ENCODE assay signal across 11 cellular contexts in the genomic region with DNA sequence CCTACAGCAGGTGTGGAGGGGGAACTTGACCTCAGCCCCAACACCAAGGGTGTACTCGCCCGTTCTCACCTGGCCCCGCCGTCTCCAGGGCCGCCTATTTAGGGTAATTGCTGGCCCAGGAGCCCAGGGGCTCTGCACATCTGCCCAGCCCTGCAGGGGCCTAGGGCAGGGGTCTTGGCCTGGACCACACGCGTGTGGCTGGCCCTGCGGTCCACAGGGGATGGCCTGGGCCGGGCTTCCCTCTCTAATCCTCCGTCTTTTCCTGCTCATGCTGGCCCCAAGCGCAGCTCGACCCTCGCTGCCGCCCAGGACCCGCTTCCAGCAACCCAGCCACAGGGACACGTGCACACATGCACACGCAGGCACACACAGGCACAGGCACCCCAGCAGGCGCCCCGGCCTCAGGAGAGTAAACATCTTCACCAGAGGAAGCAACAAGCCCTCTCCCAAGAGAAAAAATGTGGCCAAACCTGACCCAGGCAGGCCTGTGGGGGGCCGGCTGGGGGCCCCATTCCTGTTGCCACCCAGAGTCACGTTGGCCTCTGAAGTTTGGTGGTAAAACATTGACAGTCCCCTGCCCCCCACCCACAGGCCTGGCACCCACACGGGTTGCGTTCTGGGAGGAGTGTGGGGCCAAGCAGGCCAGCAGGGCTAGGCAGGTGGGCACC. TPM values are rescaled to one million over a fixed set of nuclear protein-coding genes. Genes with fewer than 3 reads are reported as not detected.
DNase-seq lines count a peak whose midpoint lies in the region; ATAC-seq and TF ChIP-seq lines count a peak whose summit lies in the region.
"Had no signal": no experiment of that assay in that cellular context is flagged by ENCODE, and none has a peak within 500 bp of the region (broad histone marks: within the 10 kb centered on the region; RNA-seq: fewer than 3 reads in every experiment).

No MANE protein-coding gene starts in this region.

- H3K27me3 ChIP-seq in OCI-LY1 (ENCODE audit: insufficient read depth, low read length) (no peaks in the 10 kb centered on the region), esophagus squamous epithelium (peaks cover 0 to 80% (median 0%) of the 10 kb centered on the region in 4 donors)
- H3K27me3 ChIP-seq: right lobe of liver had no signal

- H3K9me2 ChIP-seq in OCI-LY1 (ENCODE audit: low read depth, low read length) = no peaks in the 10 kb centered on the region

- peaks cover 4% of the 10 kb centered on the region for H3K4me1 ChIP-seq in OCI-LY1 (ENCODE audit: insufficient read depth, low read length, severe bottlenecking)
- H3K4me1 ChIP-seq in esophagus squamous epithelium = peaks cover 65 to 90% (median 78%) of the 10 kb centered on the region in 3 donors

- H3F3A ChIP-seq in OCI-LY1 (ENCODE audit: insufficient read depth, low read length) = no peaks in the 10 kb centered on the region

- H3K36me3 Mint-ChIP-seq in osteocyte (ENCODE audit: unreplicated experiment) = no peaks in the 10 kb centered on the region

- WGBS in esophagus squamous epithelium, 2 donors = 43 to 44% methylated on average over 6 to 14 of the region's 23 CpGs

- H3K79me2 ChIP-seq in OCI-LY1 (ENCODE audit: insufficient read depth, low read length) = no peaks in the 10 kb centered on the region

- intact Hi-C loops in esophagus squamous epithelium (cut with DNase I) = no loop called here

- TF ChIP-seq CTCF in OCI-LY1 (IDR thresholded peaks at IDR 0.05; ENCODE audit: low read length) (no peak), esophagus squamous epithelium (IDR thresholded peaks at IDR 0.05) (no peak), osteocyte (IDR thresholded peaks at IDR 0.05) (no peak)

- H3K9me3 ChIP-seq in OCI-LY1 (ENCODE audit: low read length) = no peaks in the 10 kb centered on the region
- H3K9me3 ChIP-seq in esophagus squamous epithelium = no peaks in the 10 kb centered on the region
- H3K9me3 ChIP-seq: right lobe of liver had no signal

- H2AFZ ChIP-seq in OCI-LY1 (ENCODE audit: low read length) = no peak overlapping the region

- TF ChIP-seq POLR2A in esophagus squamous epithelium (IDR thresholded peaks at IDR 0.05) = no peak

- peak overlapping the region; percentile 36; the same call in 1 of the 2 replicates for H3K4me2 ChIP-seq in OCI-LY1 (ENCODE audit: low read length)

- no peak overlapping the region for H3K27ac ChIP-seq in OCI-LY1 (ENCODE audit: low read depth, low read length, poor library complexity, severe bottlenecking)
- peak overlapping the region; percentile 35 to 76 (median 62) for H3K27ac ChIP-seq in esophagus squamous epithelium
- H3K27ac ChIP-seq: right lobe of liver had no signal

- H3K27ac Mint-ChIP-seq in osteocyte (ENCODE audit: unreplicated experiment) = no peak overlapping the region

- no peaks in the 10 kb centered on the region for H3K36me3 ChIP-seq in OCI-LY1 (ENCODE audit: insufficient read depth, low read length)
- no peaks in the 10 kb centered on the region for H3K36me3 ChIP-seq in esophagus squamous epithelium
- H3K36me3 ChIP-seq: right lobe of liver had no signal

- H3K4me3 Mint-ChIP-seq in osteocyte (ENCODE audit: unreplicated experiment) = peak overlapping the region; percentile 68

- H3K9ac ChIP-seq in OCI-LY1 (ENCODE audit: low read length) = no peak overlapping the region

- H3K9me3 Mint-ChIP-seq in osteocyte (ENCODE audit: unreplicated experiment) = no peaks in the 10 kb centered on the region

- H3K4me3 ChIP-seq in OCI-LY1 (ENCODE audit: low read depth, low read length, poor library complexity, severe bottlenecking) (no peak overlapping the region), esophagus squamous epithelium (peak overlapping the region in 2 of 4 donors; percentile 55 to 72)

- peak; percentile 68 for DNase-seq in ELF-1 (ENCODE audit: low read depth, low spot score)
- no peak for DNase-seq in esophagus squamous epithelium (lab: John Stamatoyannopoulos, UW)
- no peak for DNase-seq in osteocyte (ENCODE audit: extremely low spot score, unreplicated experiment)
- no peak for DNase-seq in NOMO-1 treated with dmso at 0.1 percent for 144 hours (lab: John Stamatoyannopoulos, UW; ENCODE audit: unreplicated experiment)
- no peak for DNase-seq in ecto neural progenitor cell (ENCODE audit: low spot score)
- DNase-seq in activated gamma-delta T cell treated with Interleukin-2 at 50 U/mL for 16 hours = no peak
- DNase-seq: central memory CD4-positive, alpha-beta T cell; DMS79; right lobe of liver had no signal

- no peak for ATAC-seq in GM19455 (IDR thresholded peaks at IDR 0.05; ENCODE audit: unreplicated experiment)

- peaks cover 5% of the 10 kb centered on the region for H3K4me1 Mint-ChIP-seq in osteocyte (ENCODE audit: unreplicated experiment)

- no peaks in the 10 kb centered on the region for H3K27me3 Mint-ChIP-seq in osteocyte (ENCODE audit: unreplicated experiment)

- H4K20me1 ChIP-seq in OCI-LY1 (ENCODE audit: insufficient read depth, low read length) = no peaks in the 10 kb centered on the region

RNA-seq across cellular contexts. Expression of gene FGFR3, which starts 24.6 kb away (rescaled TPM):
- total RNA-seq in esophagus squamous epithelium (100 to 1,000 TPM; 175 to 307 (median 223) TPM), osteocyte (6.4 and 6.9 TPM in 2 replicates)

RNA-seq across cellular contexts. Expression of gene TACC3, which starts 47.2 kb away (rescaled TPM):
- total RNA-seq in esophagus squamous epithelium = 10 to 100 TPM; 14.9 to 41.3 (median 19.6) TPM
- total RNA-seq in osteocyte = 22.3 and 23.6 TPM in 2 replicates

RNA-seq across cellular contexts. Expression of gene TMEM129, which starts 47.4 kb away (rescaled TPM):
- 10 to 100 TPM; 30.4 to 47.5 (median 38.3) TPM for total RNA-seq in esophagus squamous epithelium
- 48.8 and 53.6 TPM in 2 replicates for total RNA-seq in osteocyte

RNA-seq across cellular contexts. Expression of gene SLBP, which starts 56.4 kb away (rescaled TPM):
- total RNA-seq in esophagus squamous epithelium = 10 to 100 TPM; 32.4 to 60.1 (median 48.6) TPM
- 49.1 and 50.4 TPM in 2 replicates for total RNA-seq in osteocyte

Comparison
In these comparisons a context has a peak if more than half of its experiments do, and no peak if none do; other contexts are left out.
1. RNA of gene FGFR3, which starts 24.6 kb away (total RNA-seq): 175 to 307 TPM in esophagus squamous epithelium; 6.4 to 6.9 TPM in osteocyte; every median in the first group is over 10 times any median in the second.